ENCODE assay signal across 8 cellular contexts in genomic region chr11:61482513-61482912, GRCh38. TPM values are rescaled to one million over a fixed set of nuclear protein-coding genes. Genes with fewer than 3 reads are reported as not detected.
DNase-seq lines count a peak whose midpoint lies in the region; ATAC-seq and TF ChIP-seq lines count a peak whose summit lies in the region.

No MANE protein-coding gene starts in this region.

- TF ChIP-seq CTCF in transverse colon (IDR thresholded peaks at IDR 0.05): peak in 3 of 5 experiments; percentile 18 to 41 (median 35)

- H3K4me1 Mint-ChIP-seq in activated CD4-positive, alpha-beta T cell treated with anti-CD3 and anti-CD28 coated beads, Interleukin-2, amount 10 ng/mL, durations not matched to agents 24 days and 14 days: peaks cover 2% of the 10 kb centered on the region

- ATAC-seq in GM18502 (IDR thresholded peaks at IDR 0.05; ENCODE audit: poor library complexity, unreplicated experiment): no peak

- WGBS in transverse colon (ENCODE audit: low coverage in 1 of 2), 2 donors: 32% methylated on average over 5 of the region's 7 CpGs; no CpG with 5 or more reads in 1 of the 2 donors

- no peaks in the 10 kb centered on the region for H3K27me3 ChIP-seq in transverse colon

- H3K27me3 Mint-ChIP-seq in activated CD4-positive, alpha-beta T cell treated with anti-CD3 and anti-CD28 coated beads, Interleukin-2, amount 10 ng/mL, durations not matched to agents 24 days and 14 days: no peaks in the 10 kb centered on the region

- H3K27ac ChIP-seq in transverse colon: no peak overlapping the region

- no peak for TF ChIP-seq POLR2A in transverse colon (IDR thresholded peaks at IDR 0.05)

- DNase-seq in activated CD4-positive, alpha-beta T cell treated with anti-CD3 and anti-CD28 coated beads, Interleukin-2, amount 10 ng/mL, durations not matched to agents 24 days and 14 days: peak; percentile 73
- DNase-seq in activated CD4-positive, alpha-beta T cell treated with anti-CD3 and anti-CD28 coated beads for 1 hour: no peak
- DNase-seq in activated CD4-positive, alpha-beta T cell treated with anti-CD3 and anti-CD28 coated beads, Interleukin-2, amount 50 U/mL, for 1 hour: peak; percentile 8
- DNase-seq in hepatic stellate cell (ENCODE audit: low spot score) (peak; percentile 58), transverse colon (no peak), medulla oblongata (ENCODE audit: extremely low spot score) (no peak), dedifferentiated amniotic fluid mesenchymal stem cell (ENCODE audit: extremely low spot score) (no peak)

- peaks cover 4 to 14% (median 5%) of the 10 kb centered on the region in 4 donors for H3K4me1 ChIP-seq in transverse colon

- no peaks in the 10 kb centered on the region for H3K9me3 ChIP-seq in transverse colon

- no peak overlapping the region for H3K27ac Mint-ChIP-seq in activated CD4-positive, alpha-beta T cell treated with anti-CD3 and anti-CD28 coated beads, Interleukin-2, amount 10 ng/mL, durations not matched to agents 24 days and 14 days

- H3K36me3 ChIP-seq in transverse colon: no peaks in the 10 kb centered on the region

- H3K4me3 ChIP-seq in transverse colon: no peak overlapping the region

- no peak overlapping the region for H3K4me3 Mint-ChIP-seq in activated CD4-positive, alpha-beta T cell treated with anti-CD3 and anti-CD28 coated beads, Interleukin-2, amount 10 ng/mL, durations not matched to agents 24 days and 14 days

- in situ Hi-C loops in transverse colon (cut with MboI; ENCODE audit: low pct_ligation_motif_present in 1 of 4, low pct_unique_long_range_greater_than_20kb in 1 of 4, low sequenced_read_pairs in 3 of 4): no loop called here

- intact Hi-C loops in activated CD4-positive, alpha-beta T cell treated with anti-CD3 and anti-CD28 coated beads, Interleukin-2, amount 10 ng/mL, durations not matched to agents 24 days and 14 days (cut with micrococcal nuclease): no loop called here
- intact Hi-C loops in transverse colon (cut with DNase I; ENCODE audit: low total_unique reads): no loop called here

- no peak for TF ChIP-seq EP300 in transverse colon (IDR thresholded peaks at IDR 0.05; ENCODE audit: low read depth)

- H3K9me3 Mint-ChIP-seq in activated CD4-positive, alpha-beta T cell treated with anti-CD3 and anti-CD28 coated beads, Interleukin-2, amount 10 ng/mL, durations not matched to agents 24 days and 14 days: no peaks in the 10 kb centered on the region

- peaks cover 3% of the 10 kb centered on the region for H3K36me3 Mint-ChIP-seq in activated CD4-positive, alpha-beta T cell treated with anti-CD3 and anti-CD28 coated beads, Interleukin-2, amount 10 ng/mL, durations not matched to agents 24 days and 14 days (ENCODE audit: low read depth)

RNA-seq across cellular contexts. Expression of gene LRRC10B, which starts 26.0 kb away (rescaled TPM):
- total RNA-seq in activated CD4-positive, alpha-beta T cell treated with anti-CD3 and anti-CD28 coated beads, Interleukin-2, amount 10 ng/mL, durations not matched to agents 24 days and 14 days: 0.14 TPM in 1 of 2 replicates, not detected in the other
- 1 to 10 TPM in 1 of 4 donors, under 1 TPM in 2, not detected in 1; 0.32 to 1.1 (median 0.60) TPM for total RNA-seq in transverse colon

RNA-seq across cellular contexts. Expression of gene SDHAF2, which starts 52.6 kb away (rescaled TPM):
- 46.0 and 46.1 TPM in 2 replicates for total RNA-seq in activated CD4-positive, alpha-beta T cell treated with anti-CD3 and anti-CD28 coated beads, Interleukin-2, amount 10 ng/mL, durations not matched to agents 24 days and 14 days
- total RNA-seq in transverse colon: 100 to 1,000 TPM in 1 of 4 donors, 10 to 100 TPM in 3; 65.8 to 122 (median 81.4) TPM

RNA-seq across cellular contexts. Expression of gene CPSF7, which starts 52.7 kb away (rescaled TPM):
- total RNA-seq in activated CD4-positive, alpha-beta T cell treated with anti-CD3 and anti-CD28 coated beads, Interleukin-2, amount 10 ng/mL, durations not matched to agents 24 days and 14 days: 140 and 143 TPM in 2 replicates
- 10 to 100 TPM; 43.6 to 65.1 (median 53.7) TPM for total RNA-seq in transverse colon

Comparison
In these comparisons a context has a peak if more than half of its experiments do, and no peak if none do; other contexts are left out.
1. DNase-seq: peak in activated CD4-positive, alpha-beta T cell treated with anti-CD3 and anti-CD28 coated beads, Interleukin-2, amount 10 ng/mL, durations not matched to agents 24 days and 14 days (single experiment), activated CD4-positive, alpha-beta T cell treated with anti-CD3 and anti-CD28 coated beads, Interleukin-2, amount 50 U/mL, for 1 hour (single experiment) and hepatic stellate cell (single experiment); none in activated CD4-positive, alpha-beta T cell treated with anti-CD3 and anti-CD28 coated beads for 1 hour (single experiment), transverse colon (single experiment), medulla oblongata (single experiment) and dedifferentiated amniotic fluid mesenchymal stem cell (single experiment).